In genomic region chr12:19572920-19573558, GRCh38 we compare ENCODE assay signal across 8 cellular contexts.
DNase-seq lines count a peak whose midpoint lies in the region; ATAC-seq and TF ChIP-seq lines count a peak whose summit lies in the region.

No MANE protein-coding gene starts in this region.

- in situ Hi-C loops in brain microvascular endothelial cell (cut with HindIII; ENCODE audit: low pct_ligation_motif_present, low sequenced_read_pairs) = no loop called here

- no peaks in the 10 kb centered on the region for H3K27me3 ChIP-seq in brain microvascular endothelial cell (replicated peaks)

- peak; percentile 46 for DNase-seq in A172 (ENCODE audit: low spot score)
- peak; percentile 81 for DNase-seq in EH (ENCODE audit: low read depth)
- DNase-seq in NCI-H69 (lab: John Stamatoyannopoulos, UW) = peak; percentile 54
- peak; percentile 69 for DNase-seq in brain microvascular endothelial cell
- DNase-seq in mucosa of descending colon = peak in 1 of 3 donors; percentile 48
- DNase-seq in HPDE6-E6E7 (ENCODE audit: extremely low spot score) = no peak

- ATAC-seq in HG02885 (IDR thresholded peaks at IDR 0.05; ENCODE audit: poor library complexity, unreplicated experiment) (peak; percentile 86), mucosa of descending colon (peak; percentile 65), HG02678 (IDR thresholded peaks at IDR 0.05; ENCODE audit: unreplicated experiment) (no peak)

- no peak overlapping the region for H3K27ac ChIP-seq in brain microvascular endothelial cell

- intact Hi-C loops in mucosa of descending colon (cut with DNase I, micrococcal nuclease) = no loop called here

- peaks cover 3% of the 10 kb centered on the region for H3K4me1 ChIP-seq in mucosa of descending colon (ENCODE audit: low read depth)

- no peaks in the 10 kb centered on the region for H3K36me3 ChIP-seq in brain microvascular endothelial cell (replicated peaks)
- H3K36me3 ChIP-seq in mucosa of descending colon (ENCODE audit: low read depth) = no peaks in the 10 kb centered on the region

- no peaks in the 10 kb centered on the region for H3K9me3 ChIP-seq in mucosa of descending colon

- H3K4me3 ChIP-seq in brain microvascular endothelial cell (ENCODE audit: low read depth, low read length) (no peak overlapping the region), mucosa of descending colon (no peak overlapping the region)

- TF ChIP-seq CTCF in brain microvascular endothelial cell (IDR thresholded peaks at IDR 0.05; ENCODE audit: low read depth, low read length, missing control alignments) = peak; percentile 73
- TF ChIP-seq CTCF in mucosa of descending colon (IDR thresholded peaks at IDR 0.05) = no peak
